8 cellular contexts compared by ENCODE assay signal in the genomic region with DNA sequence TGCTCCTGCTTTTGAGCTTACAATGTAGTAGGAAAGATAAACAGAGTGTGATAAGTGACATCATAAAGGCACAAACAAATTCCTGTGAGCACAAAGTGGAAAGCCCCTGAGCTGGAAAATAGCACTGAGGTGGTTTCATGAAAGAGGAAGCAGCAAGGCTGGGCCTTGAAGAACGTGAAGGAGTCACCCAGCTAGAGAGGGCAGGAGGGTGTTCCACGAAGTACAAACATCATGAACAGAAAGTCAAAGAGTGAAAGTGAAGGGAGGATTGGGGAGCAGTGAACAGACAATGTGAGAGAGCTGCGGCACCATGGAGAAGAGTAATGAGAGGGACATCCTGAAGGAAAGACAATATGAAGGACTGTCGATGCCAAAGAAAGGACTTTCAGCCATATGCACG.
A peak's percentile ranks its signal among the peaks of the same experiment; 100 is the strongest.
DNase-seq lines count a peak whose midpoint lies in the region; ATAC-seq and TF ChIP-seq lines count a peak whose summit lies in the region.

No MANE protein-coding gene starts in this region.

- DNase-seq in GM20000 (ENCODE audit: low spot score) (peak; percentile 29), MV-4-11 (lab: John Stamatoyannopoulos, UW) (peak; percentile 89), foreskin melanocyte (no peak), DMS 273 treated with DMSO at 0.1 percent for 48 hours (lab: John Stamatoyannopoulos, UW) (no peak), hepatic stellate cell (ENCODE audit: low spot score) (no peak)
- peak; percentile 37 for DNase-seq in activated naive CD4-positive, alpha-beta T cell treated with anti-CD3 and anti-CD28 coated beads, Interleukin-2, amount 50 U/mL, for 16 hours
- peak; percentile 14 to 32 (median 22) for DNase-seq in stimulated activated CD4-positive, alpha-beta T cell treated with anti-CD3 and anti-CD28 coated beads, TNF-alpha, amount 100 ng/mL, for 24 hours (ENCODE audit: low read depth in 3 of 3)

- no peak for TF ChIP-seq CTCF in GM20000 (IDR thresholded peaks at IDR 0.05; ENCODE audit: extremely low read depth, missing control alignments)

- no peak for ATAC-seq in GM19324 (IDR thresholded peaks at IDR 0.05; ENCODE audit: low FRiP score, unreplicated experiment)

Comparison
In these comparisons a context has a peak if more than half of its experiments do, and no peak if none do; other contexts are left out.
1. DNase-seq: peak in GM20000 (single experiment), MV-4-11 (single experiment), activated naive CD4-positive, alpha-beta T cell treated with anti-CD3 and anti-CD28 coated beads, Interleukin-2, amount 50 U/mL, for 16 hours (single experiment) and stimulated activated CD4-positive, alpha-beta T cell treated with anti-CD3 and anti-CD28 coated beads, TNF-alpha, amount 100 ng/mL, for 24 hours (3 of 3); none in foreskin melanocyte (single experiment), DMS 273 treated with DMSO at 0.1 percent for 48 hours (single experiment) and hepatic stellate cell (single experiment).